ENCODE assay signal across 1 cellular context in genomic region chr6:157831424-157832249, GRCh38.
TF ChIP-seq lines count a peak whose summit lies in the region.

No MANE protein-coding gene starts in this region.

TF ChIP-seq in HCT116, 20 proteins besides CTCF, POLR2A, EP300 and RAD21 (continued from another document):
- TF ChIP-seq, protein P1, sequence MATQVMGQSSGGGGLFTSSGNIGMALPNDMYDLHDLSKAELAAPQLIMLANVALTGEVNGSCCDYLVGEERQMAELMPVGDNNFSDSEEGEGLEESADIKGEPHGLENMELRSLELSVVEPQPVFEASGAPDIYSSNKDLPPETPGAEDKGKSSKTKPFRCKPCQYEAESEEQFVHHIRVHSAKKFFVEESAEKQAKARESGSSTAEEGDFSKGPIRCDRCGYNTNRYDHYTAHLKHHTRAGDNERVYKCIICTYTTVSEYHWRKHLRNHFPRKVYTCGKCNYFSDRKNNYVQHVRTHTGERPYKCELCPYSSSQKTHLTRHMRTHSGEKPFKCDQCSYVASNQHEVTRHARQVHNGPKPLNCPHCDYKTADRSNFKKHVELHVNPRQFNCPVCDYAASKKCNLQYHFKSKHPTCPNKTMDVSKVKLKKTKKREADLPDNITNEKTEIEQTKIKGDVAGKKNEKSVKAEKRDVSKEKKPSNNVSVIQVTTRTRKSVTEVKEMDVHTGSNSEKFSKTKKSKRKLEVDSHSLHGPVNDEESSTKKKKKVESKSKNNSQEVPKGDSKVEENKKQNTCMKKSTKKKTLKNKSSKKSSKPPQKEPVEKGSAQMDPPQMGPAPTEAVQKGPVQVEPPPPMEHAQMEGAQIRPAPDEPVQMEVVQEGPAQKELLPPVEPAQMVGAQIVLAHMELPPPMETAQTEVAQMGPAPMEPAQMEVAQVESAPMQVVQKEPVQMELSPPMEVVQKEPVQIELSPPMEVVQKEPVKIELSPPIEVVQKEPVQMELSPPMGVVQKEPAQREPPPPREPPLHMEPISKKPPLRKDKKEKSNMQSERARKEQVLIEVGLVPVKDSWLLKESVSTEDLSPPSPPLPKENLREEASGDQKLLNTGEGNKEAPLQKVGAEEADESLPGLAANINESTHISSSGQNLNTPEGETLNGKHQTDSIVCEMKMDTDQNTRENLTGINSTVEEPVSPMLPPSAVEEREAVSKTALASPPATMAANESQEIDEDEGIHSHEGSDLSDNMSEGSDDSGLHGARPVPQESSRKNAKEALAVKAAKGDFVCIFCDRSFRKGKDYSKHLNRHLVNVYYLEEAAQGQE (IDR thresholded peaks at IDR 0.05; ENCODE audit: low read depth): no peak
- no peak for TF ChIP-seq TCF7L2 (IDR thresholded peaks at IDR 0.05; ENCODE audit: borderline replicate concordance, extremely low read depth, insufficient read depth, insufficient read length)
- TF ChIP-seq ZFX (IDR thresholded peaks at IDR 0.05): no peak
- TF ChIP-seq CBX3 (IDR thresholded peaks at IDR 0.05; ENCODE audit: low read depth): no peak
- no peak for TF ChIP-seq SP1 (IDR thresholded peaks at IDR 0.05; ENCODE audit: low read depth)
- TF ChIP-seq EZH2phosphoT487 (IDR thresholded peaks at IDR 0.05; ENCODE audit: borderline replicate concordance): no peak
- TF ChIP-seq ELF1 (IDR thresholded peaks at IDR 0.05; ENCODE audit: borderline replicate concordance, low read depth): no peak
